Comparison of ENCODE assay signal across 16 cellular contexts in the genomic region with DNA sequence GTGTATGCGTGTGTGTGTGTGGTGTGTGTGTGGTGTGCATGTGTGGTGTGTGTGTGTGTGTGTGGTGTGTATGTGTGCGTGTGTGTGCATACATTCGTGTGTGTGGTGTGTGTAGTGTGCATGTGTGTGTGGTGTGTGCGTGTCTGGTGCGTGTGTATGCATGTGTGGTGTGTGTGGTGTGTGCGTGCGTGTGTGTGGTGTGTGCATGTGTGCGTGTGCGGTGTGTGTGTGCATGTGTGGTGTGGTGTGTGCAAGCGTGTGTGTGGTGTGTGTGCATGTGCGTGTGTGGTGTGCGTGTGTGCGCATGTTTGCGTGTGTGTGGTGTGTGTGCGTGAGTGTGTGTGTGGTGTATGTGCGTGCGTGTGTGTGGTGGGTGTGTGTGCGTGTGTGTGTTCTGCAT.
DNase-seq lines count a peak whose midpoint lies in the region; ATAC-seq, FAIRE-seq and TF ChIP-seq lines count a peak whose summit lies in the region.
"Had no signal": no experiment of that assay in that cellular context is flagged by ENCODE, and none has a peak within 500 bp of the region (broad histone marks: within the 10 kb centered on the region; RNA-seq: fewer than 3 reads in every experiment).

No MANE protein-coding gene starts in this region.

- no peaks in the 10 kb centered on the region for H3K4me1 Mint-ChIP-seq in HFFc6 (ENCODE audit: low read depth)

- no peaks in the 10 kb centered on the region for H3K36me3 Mint-ChIP-seq in HFFc6 (ENCODE audit: low read depth)

- H3K4me3 Mint-ChIP-seq in HFFc6, result no peak overlapping the region

- H3K79me1 ChIP-seq in neuronal stem cell (ENCODE audit: low read depth, low read length), result no peaks in the 10 kb centered on the region

- peak overlapping the region; percentile 89 for H4K91ac ChIP-seq in neuronal stem cell (ENCODE audit: low read depth, low read length, poor library complexity)

- H2BK120ac ChIP-seq in neuronal stem cell (ENCODE audit: low read depth, low read length), result no peak overlapping the region

- no peak for TF ChIP-seq CTCF in bronchial epithelial cell (IDR thresholded peaks at IDR 0.05; ENCODE audit: insufficient read depth, low read length, severe bottlenecking)
- no peak for TF ChIP-seq CTCF in WERI-Rb-1 (IDR thresholded peaks at IDR 0.05; ENCODE audit: low read depth, low read length)
- no peak for TF ChIP-seq CTCF in HFFc6 (IDR thresholded peaks at IDR 0.05)

- POLR2A ChIA-PET in HEK293T (lab: Yijun Ruan, JAX), result no interaction called here

- H3K27ac Mint-ChIP-seq in HFFc6, result no peak overlapping the region

- H2BK15ac ChIP-seq in neuronal stem cell (ENCODE audit: low read length), result no peak overlapping the region

- H3K36me3 ChIP-seq in bronchial epithelial cell (ENCODE audit: control insufficient read depth, insufficient read depth, low read length) (no peaks in the 10 kb centered on the region), neuronal stem cell (replicated peaks in 1 of 2; ENCODE audit: control insufficient read depth in 2 of 2, insufficient read depth in 2 of 2, low read length in 2 of 2) (no peaks in the 10 kb centered on the region), WERI-Rb-1 (no peaks in the 10 kb centered on the region)
- H3K36me3 ChIP-seq: BLaER1 had no signal

- DNase-seq in GM12891 (ENCODE audit: insufficient read length, low spot score), result no peak
- DNase-seq in HEK293T (ENCODE audit: extremely low spot score), result no peak
- DNase-seq in bronchial epithelial cell (ENCODE audit: low read depth), result no peak
- no peak for DNase-seq in neuronal stem cell (ENCODE audit: low spot score)
- no peak for DNase-seq in ureter (ENCODE audit: low spot score)
- DNase-seq in WERI-Rb-1, result no peak
- no peak for DNase-seq in HFFc6
- DNase-seq: 8988T, AML-193, Calu3, DMS 273 treated with DMSO at 0.1 percent for 48 hours had no signal

- no peak for TF ChIP-seq POLR2A in GM12891 (IDR thresholded peaks at IDR 0.05; ENCODE audit: low read depth, low read length)

- H3K27ac ChIP-seq in neuronal stem cell (replicated peaks; ENCODE audit: low read length) (no peak overlapping the region), WERI-Rb-1 (no peak overlapping the region)
- H3K27ac ChIP-seq: BLaER1, KMS-11 had no signal

- peak overlapping the region; percentile 77 for H3K9ac ChIP-seq in neuronal stem cell (ENCODE audit: low read depth, low read length, poor library complexity)
- H3K9ac ChIP-seq: BLaER1, KMS-11 had no signal

- H2BK12ac ChIP-seq in neuronal stem cell (ENCODE audit: low read length), result peak overlapping the region; percentile 88

- peaks cover 0 to 3% of the 10 kb centered on the region in 2 donors for H3K4me1 ChIP-seq in neuronal stem cell (ENCODE audit: control insufficient read depth in 2 of 2, insufficient read depth in 1 of 2, low read depth in 1 of 2, low read length in 2 of 2)

- peak overlapping the region; percentile 99 for H3K23ac ChIP-seq in neuronal stem cell (ENCODE audit: low read depth, low read length, poor library complexity)

- H3K14ac ChIP-seq in neuronal stem cell (ENCODE audit: low read length), result peak overlapping the region; percentile 84

- peak overlapping the region; percentile 28 for H3K18ac ChIP-seq in neuronal stem cell (ENCODE audit: low read length)

- H3K4me3 ChIP-seq in bronchial epithelial cell (ENCODE audit: low read depth, low read length), result no peak overlapping the region
- peak overlapping the region in 1 of 2 donors; percentile 70 for H3K4me3 ChIP-seq in neuronal stem cell (ENCODE audit: low read length in 2 of 2)
- no peak overlapping the region for H3K4me3 ChIP-seq in WERI-Rb-1 (ENCODE audit: low read depth, low read length)
- H3K4me3 ChIP-seq: BLaER1 had no signal

- H3K27me3 ChIP-seq in bronchial epithelial cell (ENCODE audit: control insufficient read depth, insufficient read depth, low read length) (no peaks in the 10 kb centered on the region), neuronal stem cell (ENCODE audit: control insufficient read depth in 3 of 3, insufficient read depth in 3 of 3, low read depth in 1 of 3, low read length in 3 of 3) (peaks cover 0 to 3% (median 0%) of the 10 kb centered on the region in 3 experiments), WERI-Rb-1 (ENCODE audit: insufficient read depth, low read depth, severe bottlenecking) (no peaks in the 10 kb centered on the region)
- H3K27me3 ChIP-seq: BLaER1 had no signal

- ATAC-seq in GM18861 (IDR thresholded peaks at IDR 0.05; ENCODE audit: unreplicated experiment), result no peak
- ATAC-seq: HCT116 had no signal

- no peak overlapping the region for H2AFZ ChIP-seq in neuronal stem cell (ENCODE audit: low read length)

- no peak overlapping the region for H4K8ac ChIP-seq in neuronal stem cell (ENCODE audit: low read depth, low read length)

- CTCF ChIA-PET in HEK293T (lab: Yijun Ruan, JAX), result no interaction called here

- H3K9me3 ChIP-seq in neuronal stem cell (replicated peaks in 1 of 2; ENCODE audit: control insufficient read depth in 2 of 2, insufficient read depth in 1 of 2, low read depth in 1 of 2, low read length in 2 of 2) (peaks cover 0 to 4% of the 10 kb centered on the region in 2 donors), WERI-Rb-1 (ENCODE audit: severe bottlenecking) (no peaks in the 10 kb centered on the region)

- H3K27me3 Mint-ChIP-seq in HFFc6 (ENCODE audit: insufficient read depth), result no peaks in the 10 kb centered on the region

- no peak overlapping the region for H2AK5ac ChIP-seq in neuronal stem cell (ENCODE audit: low read depth, low read length)

- FAIRE-seq in GM12891 (lab: Jason Lieb, UNC) (peak; percentile 38), bronchial epithelial cell (lab: Jason Lieb, UNC) (peak; percentile 98)
- FAIRE-seq: GM19239 had no signal

- 100% methylated on average over 6 of the region's 18 CpGs; no CpG with 5 or more reads in 1 of the 2 donors for WGBS in neuronal stem cell (ENCODE audit: extremely low coverage in 2 of 2, insufficient read length in 2 of 2, insufficient replicate concordance in 1 of 2), 2 donors

- H3K9me3 Mint-ChIP-seq in HFFc6, result peaks cover 22% of the 10 kb centered on the region

- H3K4ac ChIP-seq in neuronal stem cell (ENCODE audit: low read length), result peak overlapping the region; percentile 95

- no peak overlapping the region for H3K4me2 ChIP-seq in neuronal stem cell (ENCODE audit: insufficient read depth, low read length, poor library complexity, severe bottlenecking)
- H3K4me2 ChIP-seq: BLaER1, KMS-11 had no signal

- no peak overlapping the region for H2BK5ac ChIP-seq in neuronal stem cell (ENCODE audit: low read length)

TF ChIP-seq in GM12891, 5 proteins besides CTCF, POLR2A, EP300 and RAD21:
- TF ChIP-seq SPI1 (IDR thresholded peaks at IDR 0.05; ENCODE audit: low read depth, low read length) (no peak), POU2F2 (IDR thresholded peaks at IDR 0.05; ENCODE audit: low read depth, low read length) (no peak), POLR2AphosphoS5 (IDR thresholded peaks at IDR 0.05; ENCODE audit: low read depth, low read length) (no peak), TAF1 (IDR thresholded peaks at IDR 0.05; ENCODE audit: low read depth, low read length) (no peak), PAX5 (IDR thresholded peaks at IDR 0.05; ENCODE audit: insufficient read depth, low read length, severe bottlenecking) (no peak)

TF ChIP-seq in HEK293T, 16 proteins besides CTCF, POLR2A, EP300 and RAD21:
- TF ChIP-seq TARDBP (IDR thresholded peaks at IDR 0.05) (0 out of 2 replicates have a peak, but pooled peaks have one; percentile 38), ZNF384 (IDR thresholded peaks at IDR 0.05) (no peak)
